Comparison of ENCODE assay signal across 8 cellular contexts in the genomic region with DNA sequence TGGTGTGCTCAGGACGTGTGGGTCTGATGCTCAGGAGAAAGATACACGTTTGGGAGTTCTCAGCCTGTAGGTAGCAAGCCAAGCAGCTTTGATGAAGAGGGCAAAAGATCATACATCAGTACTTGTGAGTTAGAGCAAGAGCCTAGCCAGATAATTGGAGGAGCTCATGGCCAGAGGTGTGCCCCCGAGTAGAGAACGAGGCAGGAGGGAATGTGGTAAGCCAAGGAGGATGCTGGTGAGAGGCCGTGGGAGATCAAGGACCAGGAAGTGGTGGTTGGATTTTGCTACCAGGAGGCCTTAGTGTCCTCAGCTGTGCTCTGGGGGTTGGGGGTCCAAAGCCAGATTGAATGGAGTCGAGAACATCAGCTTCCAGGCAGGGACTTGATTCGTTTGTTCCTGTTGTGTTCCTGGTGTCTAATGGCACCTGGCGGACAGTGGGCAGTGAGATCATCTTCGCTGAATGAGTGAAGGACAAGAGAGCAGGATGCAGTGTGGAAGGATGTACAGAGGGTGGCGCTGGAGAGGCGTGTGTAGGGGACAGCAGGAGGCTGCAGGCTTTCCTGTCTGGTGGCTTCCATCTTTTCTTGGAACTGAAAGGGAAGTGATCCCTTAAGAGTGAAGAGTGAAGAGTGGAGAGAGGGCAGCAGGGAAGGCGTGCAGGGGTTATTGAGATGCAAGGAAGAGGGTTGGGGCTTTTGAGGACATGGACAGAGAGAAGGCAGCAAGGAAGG. TPM values are rescaled to one million over a fixed set of nuclear protein-coding genes. Genes with fewer than 3 reads are reported as not detected.
A peak's percentile ranks its signal among the peaks of the same experiment; 100 is the strongest.
DNase-seq lines count a peak whose midpoint lies in the region; FAIRE-seq and TF ChIP-seq lines count a peak whose summit lies in the region.

No MANE protein-coding gene starts in this region.

- H3K27me3 ChIP-seq in BJ (ENCODE audit: control insufficient read depth, insufficient read depth, low read length), result no peaks in the 10 kb centered on the region

- CTCF ChIA-PET in BJ (lab: Yijun Ruan, JAX), result interaction anchor here (1.2 to 2.0 kb wide), 7 partner anchors 10 to 526 kb away, joined by 3 to 16 read pairs (median 4); a partner anchor contains a TSS

- H3K36me3 ChIP-seq in BJ (ENCODE audit: control insufficient read depth, insufficient read depth, low read length), result peaks cover 23% of the 10 kb centered on the region

- H3K4me3 ChIP-seq in BJ (ENCODE audit: low read depth, low read length), result no peak overlapping the region
- H3K4me3 ChIP-seq in choroid plexus epithelial cell (ENCODE audit: low read depth, low read length), result no peak overlapping the region

- POLR2A ChIA-PET in BJ (lab: Charles Lee), result no interaction called here

- DNase-seq in BJ (ENCODE audit: low read depth), result no peak
- no peak for DNase-seq in GM20000 (ENCODE audit: low spot score)
- peak; percentile 12 for DNase-seq in RCC 7860 (ENCODE audit: low spot score)
- DNase-seq in choroid plexus epithelial cell (ENCODE audit: low read depth), result peak; percentile 80
- DNase-seq in myocyte (ENCODE audit: low read depth), result peak; percentile 54
- DNase-seq in SK-N-DZ (ENCODE audit: low spot score), result no peak
- no peak for DNase-seq in activated effector memory CD4-positive, alpha-beta T cell treated with Interleukin-2 at 50 U/mL for 16 hours
- no peak for DNase-seq in middle frontal gyrus (ENCODE audit: extremely low spot score, low spot score)

- no peak for FAIRE-seq in RCC 7860 (lab: Jason Lieb, UNC)

- peak; percentile 58 for TF ChIP-seq CTCF in BJ (IDR thresholded peaks at IDR 0.05; ENCODE audit: insufficient read depth, low read depth, low read length)
- TF ChIP-seq CTCF in GM20000 (IDR thresholded peaks at IDR 0.05; ENCODE audit: extremely low read depth, missing control alignments), result peak; percentile 51
- TF ChIP-seq CTCF in choroid plexus epithelial cell (conservative IDR thresholded peaks at IDR 0.05; ENCODE audit: low read depth, low read length), result peak; percentile 80

RNA-seq across cellular contexts. Expression of a gene that starts 11.6 kb away (rescaled TPM):
- 5.9 and 7.6 TPM in 2 replicates for polyA plus RNA-seq in BJ (2011; rRNA removed)
- 5.5 and 7.6 TPM in 2 replicates for polyA minus RNA-seq in BJ (2011; rRNA and poly(A)+ RNA removed)
- total RNA-seq in myocyte, result 11.6 and 14.9 TPM in 2 replicates
- 12.7 TPM for polyA plus RNA-seq in myocyte (2012)
- 29.6 and 48.9 TPM in 2 replicates for polyA plus RNA-seq in SK-N-DZ (2014; cell fraction: cytosol; rRNA removed)
- polyA plus RNA-seq in SK-N-DZ (2014; cell fraction: nucleus; rRNA removed), result 36.6 and 41.0 TPM in 2 replicates

RNA-seq across cellular contexts. Expression of a gene that starts 13.9 kb away (rescaled TPM):
- 25.6 and 37.1 TPM in 2 replicates for polyA plus RNA-seq in BJ (2011; rRNA removed)
- polyA minus RNA-seq in BJ (2011; rRNA and poly(A)+ RNA removed), result 22.4 and 25.4 TPM in 2 replicates
- 53.9 and 60.0 TPM in 2 replicates for total RNA-seq in myocyte
- 35.5 TPM for polyA plus RNA-seq in myocyte (2012)
- polyA plus RNA-seq in SK-N-DZ (2014; cell fraction: cytosol; rRNA removed), result 5.0 and 6.2 TPM in 2 replicates
- 1.1 and 7.3 TPM in 2 replicates for polyA plus RNA-seq in SK-N-DZ (2014; cell fraction: nucleus; rRNA removed)

RNA-seq across cellular contexts. Expression of a gene that starts 22.6 kb away (rescaled TPM):
- 0.96 and 1.4 TPM in 2 replicates for polyA plus RNA-seq in BJ (2011; rRNA removed)
- 3.1 TPM in 2 replicates for polyA minus RNA-seq in BJ (2011; rRNA and poly(A)+ RNA removed)
- 3.3 and 5.8 TPM in 2 replicates for total RNA-seq in myocyte
- 13.6 TPM for polyA plus RNA-seq in myocyte (2012)
- polyA plus RNA-seq in SK-N-DZ (2014; cell fraction: cytosol; rRNA removed), result 4.9 and 5.6 TPM in 2 replicates
- polyA plus RNA-seq in SK-N-DZ (2014; cell fraction: nucleus; rRNA removed), result 6.9 and 10.6 TPM in 2 replicates

RNA-seq across cellular contexts. Expression of a gene that starts 38.6 kb away (rescaled TPM):
- polyA plus RNA-seq in BJ (2011; rRNA removed), result 14.9 and 22.2 TPM in 2 replicates
- 6.6 and 8.8 TPM in 2 replicates for polyA minus RNA-seq in BJ (2011; rRNA and poly(A)+ RNA removed)
- 4.2 and 5.6 TPM in 2 replicates for total RNA-seq in myocyte
- polyA plus RNA-seq in myocyte (2012), result 10.2 TPM
- 0.10 and 0.60 TPM in 2 replicates for polyA plus RNA-seq in SK-N-DZ (2014; cell fraction: cytosol; rRNA removed)
- polyA plus RNA-seq in SK-N-DZ (2014; cell fraction: nucleus; rRNA removed), result 0.13 TPM in 1 of 2 replicates, not detected in the other

RNA-seq across cellular contexts. Expression of a gene that starts 41.1 kb away (rescaled TPM):
- polyA plus RNA-seq in BJ (2011; rRNA removed), result 27.4 and 27.8 TPM in 2 replicates
- 6.5 and 9.4 TPM in 2 replicates for polyA minus RNA-seq in BJ (2011; rRNA and poly(A)+ RNA removed)
- 25.4 and 35.4 TPM in 2 replicates for total RNA-seq in myocyte
- polyA plus RNA-seq in myocyte (2012), result 31.3 TPM
- 21.8 and 27.0 TPM in 2 replicates for polyA plus RNA-seq in SK-N-DZ (2014; cell fraction: cytosol; rRNA removed)
- polyA plus RNA-seq in SK-N-DZ (2014; cell fraction: nucleus; rRNA removed), result 14.7 and 24.2 TPM in 2 replicates

Comparison
In these comparisons a context has a peak if more than half of its experiments do, and no peak if none do; other contexts are left out.
1. DNase-seq: peak in RCC 7860 (single experiment), choroid plexus epithelial cell (single experiment) and myocyte (single experiment); none in BJ (single experiment), GM20000 (single experiment), SK-N-DZ (single experiment), activated effector memory CD4-positive, alpha-beta T cell treated with Interleukin-2 at 50 U/mL for 16 hours (single experiment) and middle frontal gyrus (single experiment).
2. Peak in every context shown above with its lines, with median percentiles within 50 percentile points of each other: CTCF ChIP-seq.